In genomic region chr6:130885392-130886192, GRCh38 we compare ENCODE assay signal across 8 cellular contexts. TPM values are rescaled to one million over a fixed set of nuclear protein-coding genes. Genes with fewer than 3 reads are reported as not detected.
DNase-seq lines count a peak whose midpoint lies in the region; ATAC-seq lines count a peak whose summit lies in the region.

No MANE protein-coding gene starts in this region.

- no peak overlapping the region for H3K27ac ChIP-seq in CD4-positive, alpha-beta memory T cell (ENCODE audit: low read depth, low read length)

- peak; percentile 72 to 79 (median 77) for DNase-seq in CD4-positive, alpha-beta memory T cell
- DNase-seq in GM19240 (ENCODE audit: insufficient read length, low spot score) (peak; percentile 13), NCI-H748 treated with DMSO at 0.1 percent for 48 hours (lab: John Stamatoyannopoulos, UW) (peak; percentile 39), ecto neural progenitor cell (ENCODE audit: low spot score) (peak; percentile 68), memory B cell (ENCODE audit: low spot score in 2 of 2) (peak; percentile 75 to 79)
- peak; percentile 42 to 77 for DNase-seq in activated CD4-positive, alpha-beta T cell treated with anti-CD3 and anti-CD28 coated beads, Interleukin-2, amount 50 U/mL, for 24 hours (ENCODE audit: low read depth in 1 of 2, low spot score in 1 of 2)
- DNase-seq in stimulated activated CD8-positive, alpha-beta memory T cell treated with anti-CD3 and anti-CD28 coated beads, Interleukin-4, amount 100 ng/mL, for 24 hours (ENCODE audit: low read depth), result peak; percentile 33

- H3K27me3 ChIP-seq in CD4-positive, alpha-beta memory T cell (ENCODE audit: insufficient read depth, low read length), result no peaks in the 10 kb centered on the region

- intact Hi-C loops in CD4-positive, alpha-beta memory T cell (cut with micrococcal nuclease), result loop anchor here (1.0 to 5.0 kb wide), 9 partner anchors 231 to 1597 kb away; partner anchors contain the start of gene MED23

- no peaks in the 10 kb centered on the region for H3K27me3 Mint-ChIP-seq in CD4-positive, alpha-beta memory T cell
- no peaks in the 10 kb centered on the region for H3K27me3 Mint-ChIP-seq in memory B cell

- H3K4me1 Mint-ChIP-seq in CD4-positive, alpha-beta memory T cell, result no peaks in the 10 kb centered on the region
- H3K4me1 Mint-ChIP-seq in memory B cell, result no peaks in the 10 kb centered on the region

- H3K9me3 Mint-ChIP-seq in CD4-positive, alpha-beta memory T cell, result no peaks in the 10 kb centered on the region
- H3K9me3 Mint-ChIP-seq in memory B cell, result no peaks in the 10 kb centered on the region

- no peaks in the 10 kb centered on the region for H3K36me3 ChIP-seq in CD4-positive, alpha-beta memory T cell (ENCODE audit: insufficient read depth, low read length)

- POLR2A ChIA-PET in CD4-positive, alpha-beta memory T cell (lab: Charles Lee; ENCODE audit: partially characterized antibody), result interaction anchor here (0.7 to 1.4 kb wide), 3 partner anchors 232 to 648 kb away, joined by 4 to 5 read pairs (median 4); no protein-coding TSS in a partner anchor

- H3K27ac Mint-ChIP-seq in CD4-positive, alpha-beta memory T cell, result no peak overlapping the region
- no peak overlapping the region for H3K27ac Mint-ChIP-seq in memory B cell

- H3K4me1 ChIP-seq in CD4-positive, alpha-beta memory T cell (ENCODE audit: insufficient read depth, low read length), result no peaks in the 10 kb centered on the region

- H3K9me3 ChIP-seq in CD4-positive, alpha-beta memory T cell (ENCODE audit: control insufficient read depth in 1 of 2, low read length in 2 of 2), result no peaks in the 10 kb centered on the region

- CTCF ChIA-PET in CD4-positive, alpha-beta memory T cell (lab: Charles Lee; ENCODE audit: partially characterized antibody), result interaction anchor here (0.6 to 9.2 kb wide), 48 partner anchors 7 to 1395 kb away, joined by 3 to 213 read pairs (median 4); partner anchors contain the start of gene MED23

- peak; percentile 88 for ATAC-seq in HG03439 (IDR thresholded peaks at IDR 0.05; ENCODE audit: unreplicated experiment)
- ATAC-seq in memory B cell (ENCODE audit: low read depth), result peak; percentile 87

- H3K4me3 Mint-ChIP-seq in CD4-positive, alpha-beta memory T cell, result no peak overlapping the region
- H3K4me3 Mint-ChIP-seq in memory B cell, result no peak overlapping the region

- H3K36me3 Mint-ChIP-seq in CD4-positive, alpha-beta memory T cell, result peaks cover 0 to 9% of the 10 kb centered on the region in 2 donors
- H3K36me3 Mint-ChIP-seq in memory B cell, result peaks cover 3% of the 10 kb centered on the region

- H3K4me3 ChIP-seq in CD4-positive, alpha-beta memory T cell (ENCODE audit: low read length in 2 of 2), result no peak overlapping the region

RNA-seq across cellular contexts. Expression of gene SMLR1, which starts 58.4 kb away (rescaled TPM):
- not detected for total RNA-seq in CD4-positive, alpha-beta memory T cell
- not detected for polyA plus RNA-seq in CD4-positive, alpha-beta memory T cell

Comparison
In these comparisons a context has a peak if more than half of its experiments do, and no peak if none do; other contexts are left out.
1. DNase-seq: peak in every context shown above with its lines; median percentile 77 in CD4-positive, alpha-beta memory T cell; 77 in memory B cell; 68 in ecto neural progenitor cell; 60 in activated CD4-positive, alpha-beta T cell treated with anti-CD3 and anti-CD28 coated beads, Interleukin-2, amount 50 U/mL, for 24 hours; 39 in NCI-H748 treated with DMSO at 0.1 percent for 48 hours; 33 in stimulated activated CD8-positive, alpha-beta memory T cell treated with anti-CD3 and anti-CD28 coated beads, Interleukin-4, amount 100 ng/mL, for 24 hours; 13 in GM19240.